Comparison of ENCODE assay signal across 2 cellular contexts in genomic region chr7:149188213-149188612, GRCh38.
TF ChIP-seq lines count a peak whose summit lies in the region.

No MANE protein-coding gene starts in this region.

TF ChIP-seq in HEK293, 187 proteins besides CTCF, POLR2A, EP300 and RAD21 (continues in another document):
- TF ChIP-seq SP2 (tag by site-specific recombination; IDR thresholded peaks at IDR 0.05), result no peak
- peak; percentile 93 for TF ChIP-seq FEZF1 (tag by site-specific recombination; IDR thresholded peaks at IDR 0.05)
- TF ChIP-seq, protein P1, sequence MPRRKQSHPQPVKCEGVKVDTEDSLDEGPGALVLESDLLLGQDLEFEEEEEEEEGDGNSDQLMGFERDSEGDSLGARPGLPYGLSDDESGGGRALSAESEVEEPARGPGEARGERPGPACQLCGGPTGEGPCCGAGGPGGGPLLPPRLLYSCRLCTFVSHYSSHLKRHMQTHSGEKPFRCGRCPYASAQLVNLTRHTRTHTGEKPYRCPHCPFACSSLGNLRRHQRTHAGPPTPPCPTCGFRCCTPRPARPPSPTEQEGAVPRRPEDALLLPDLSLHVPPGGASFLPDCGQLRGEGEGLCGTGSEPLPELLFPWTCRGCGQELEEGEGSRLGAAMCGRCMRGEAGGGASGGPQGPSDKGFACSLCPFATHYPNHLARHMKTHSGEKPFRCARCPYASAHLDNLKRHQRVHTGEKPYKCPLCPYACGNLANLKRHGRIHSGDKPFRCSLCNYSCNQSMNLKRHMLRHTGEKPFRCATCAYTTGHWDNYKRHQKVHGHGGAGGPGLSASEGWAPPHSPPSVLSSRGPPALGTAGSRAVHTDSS (tag by site-specific recombination; IDR thresholded peaks at IDR 0.05), result peak; percentile 77
- TF ChIP-seq KLF7 (tag by site-specific recombination; IDR thresholded peaks at IDR 0.05; ENCODE audit: borderline replicate concordance), result no peak
- TF ChIP-seq SCRT1 (tag by site-specific recombination; IDR thresholded peaks at IDR 0.05; ENCODE audit: borderline replicate concordance), result 0 out of 2 replicates have a peak, but pooled peaks have one; percentile 9
- TF ChIP-seq GLIS1 (tag by site-specific recombination; IDR thresholded peaks at IDR 0.05), result peak; percentile 78
- TF ChIP-seq MZF1 (tag by site-specific recombination; IDR thresholded peaks at IDR 0.05; ENCODE audit: borderline replicate concordance), result peak; percentile 87; the same call in 1 of the 2 replicates
- TF ChIP-seq PRDM4 (tag by site-specific recombination; IDR thresholded peaks at IDR 0.05), result 0 out of 2 replicates have a peak, but pooled peaks have one; percentile 52
- TF ChIP-seq GFI1B (tag by site-specific recombination; IDR thresholded peaks at IDR 0.05), result 0 out of 2 replicates have a peak, but pooled peaks have one; percentile 43
- no peak for TF ChIP-seq ZNF423 (tag by site-specific recombination; IDR thresholded peaks at IDR 0.05)
- TF ChIP-seq PRDM6 (tag by site-specific recombination; IDR thresholded peaks at IDR 0.05), result peak; percentile 78
- peak; percentile 50 for TF ChIP-seq ZXDB (tag by site-specific recombination; IDR thresholded peaks at IDR 0.05)
- TF ChIP-seq OSR2 (tag by site-specific recombination; IDR thresholded peaks at IDR 0.05), result peak; percentile 86
- TF ChIP-seq WT1 (tag by site-specific recombination; IDR thresholded peaks at IDR 0.05), result peak; percentile 84
- no peak for TF ChIP-seq ELK4 (IDR thresholded peaks at IDR 0.05; ENCODE audit: borderline replicate concordance, low read depth, low read length)
- TF ChIP-seq ZNF843 (tag by site-specific recombination; IDR thresholded peaks at IDR 0.05), result peak; percentile 81
- TF ChIP-seq ZBTB11 (tag by site-specific recombination; conservative IDR thresholded peaks at IDR 0.05; ENCODE audit: low read depth), result peak; percentile 57
- no peak for TF ChIP-seq ZNF561 (tag by site-specific recombination; IDR thresholded peaks at IDR 0.05; ENCODE audit: borderline replicate concordance)

TF ChIP-seq in endothelial cell of umbilical vein, 7 proteins besides CTCF, POLR2A, EP300 and RAD21:
- TF ChIP-seq EZH2 (IDR thresholded peaks at IDR 0.05; ENCODE audit: borderline replicate concordance, low read depth, low read length, severe bottlenecking) (no peak), JUN (IDR thresholded peaks at IDR 0.05; ENCODE audit: borderline replicate concordance, insufficient read depth, insufficient read length, low read depth) (no peak), GATA2 (IDR thresholded peaks at IDR 0.05; ENCODE audit: insufficient read depth, insufficient read length, low read depth, low read length) (no peak), FOS (IDR thresholded peaks at IDR 0.05; ENCODE audit: borderline replicate concordance, insufficient read depth, low read length) (no peak), MYC (IDR thresholded peaks at IDR 0.05; ENCODE audit: low read depth, low read length) (no peak)
- TF ChIP-seq, protein P2, sequence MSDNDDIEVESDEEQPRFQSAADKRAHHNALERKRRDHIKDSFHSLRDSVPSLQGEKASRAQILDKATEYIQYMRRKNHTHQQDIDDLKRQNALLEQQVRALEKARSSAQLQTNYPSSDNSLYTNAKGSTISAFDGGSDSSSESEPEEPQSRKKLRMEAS (IDR thresholded peaks at IDR 0.05; ENCODE audit: insufficient read depth, insufficient read length), result no peak
TF ChIP-seq in endothelial cell of umbilical vein: peak in this region for 0.
